Comparison of ENCODE assay signal across 8 cellular contexts in the genomic region with DNA sequence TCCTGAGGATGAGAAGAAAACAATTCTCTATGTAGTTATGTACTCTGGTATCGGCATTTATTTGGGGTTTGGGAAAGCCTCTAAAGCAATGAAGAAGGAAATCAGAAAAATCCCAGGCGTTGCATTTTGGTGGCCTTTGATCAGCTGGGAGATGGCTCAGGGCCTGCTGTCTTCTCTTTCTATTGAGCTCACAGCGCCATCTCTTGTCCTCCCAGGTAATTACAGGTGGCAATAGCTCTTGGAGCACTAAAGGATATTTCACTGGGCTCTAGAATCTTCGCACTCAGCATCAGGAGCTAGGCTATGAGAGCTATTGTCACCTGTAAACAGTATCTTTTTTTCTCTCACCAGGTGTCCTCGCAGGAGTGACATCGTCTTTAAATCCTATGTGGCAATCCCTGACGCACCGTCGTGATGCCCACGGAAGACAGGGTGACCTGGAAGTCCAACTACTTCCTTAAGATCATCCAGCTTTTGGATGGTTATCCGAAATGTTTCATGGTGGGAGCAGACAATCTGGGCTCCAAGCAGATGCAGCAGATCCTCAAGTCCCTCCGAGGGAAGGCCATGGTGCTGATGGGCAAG.
DNase-seq lines count a peak whose midpoint lies in the region; ATAC-seq lines count a peak whose summit lies in the region.
"Had no signal": no experiment of that assay in that cellular context is flagged by ENCODE, and none has a peak within 500 bp of the region (broad histone marks: within the 10 kb centered on the region; RNA-seq: fewer than 3 reads in every experiment).

No MANE protein-coding gene starts in this region.

- H3K9me3 Mint-ChIP-seq in stimulated activated effector memory CD8-positive, alpha-beta T cell treated with anti-CD3 and anti-CD28 coated beads, Interleukin-12 subunit alpha, Interleukin-12 subunit beta, amount 100 ng/mL, for 72 hours: no peaks in the 10 kb centered on the region

- H3K4me1 Mint-ChIP-seq in stimulated activated effector memory CD8-positive, alpha-beta T cell treated with anti-CD3 and anti-CD28 coated beads, Interleukin-12 subunit alpha, Interleukin-12 subunit beta, amount 100 ng/mL, for 72 hours: no peaks in the 10 kb centered on the region

- no peak overlapping the region for H3K4me3 Mint-ChIP-seq in stimulated activated effector memory CD8-positive, alpha-beta T cell treated with anti-CD3 and anti-CD28 coated beads, Interleukin-12 subunit alpha, Interleukin-12 subunit beta, amount 100 ng/mL, for 72 hours
- H3K4me3 Mint-ChIP-seq: activated naive CD8-positive, alpha-beta T cell had no signal

- in situ Hi-C loops in G401 (cut with HindIII; ENCODE audit: low sequenced_read_pairs): no loop called here

- DNase-seq in G401 (ENCODE audit: low spot score) (peak; percentile 35), LHCN-M2 (ENCODE audit: low read depth) (peak; percentile 83), RPMI7951 (ENCODE audit: low read depth) (peak; percentile 74), caudate nucleus (lab: John Stamatoyannopoulos, UW) (peak in 47 of 61 donors; percentile 1 to 83 (median 23)), kidney tubule cell (ENCODE audit: low spot score) (peak; percentile 71)
- peak; percentile 31 to 74 for DNase-seq in stimulated activated effector memory CD8-positive, alpha-beta T cell treated with anti-CD3 and anti-CD28 coated beads, Interleukin-12 subunit alpha, Interleukin-12 subunit beta, amount 100 ng/mL, for 72 hours (ENCODE audit: low spot score in 2 of 2)

- no peaks in the 10 kb centered on the region for H3K36me3 Mint-ChIP-seq in stimulated activated effector memory CD8-positive, alpha-beta T cell treated with anti-CD3 and anti-CD28 coated beads, Interleukin-12 subunit alpha, Interleukin-12 subunit beta, amount 100 ng/mL, for 72 hours
- H3K36me3 Mint-ChIP-seq: activated naive CD8-positive, alpha-beta T cell had no signal

- peak; percentile 85 for ATAC-seq in GM21723 (IDR thresholded peaks at IDR 0.05; ENCODE audit: unreplicated experiment)
- ATAC-seq in stimulated activated effector memory CD8-positive, alpha-beta T cell treated with anti-CD3 and anti-CD28 coated beads, Interleukin-12 subunit alpha, Interleukin-12 subunit beta, amount 100 ng/mL, for 72 hours: peak; percentile 61

- H3K27ac Mint-ChIP-seq in stimulated activated effector memory CD8-positive, alpha-beta T cell treated with anti-CD3 and anti-CD28 coated beads, Interleukin-12 subunit alpha, Interleukin-12 subunit beta, amount 100 ng/mL, for 72 hours: no peak overlapping the region
- H3K27ac Mint-ChIP-seq: activated naive CD8-positive, alpha-beta T cell had no signal

- no peak overlapping the region for H3K27ac ChIP-seq in caudate nucleus (ENCODE audit: low read depth, low read length)

Comparison
In these comparisons a context has a peak if more than half of its experiments do, and no peak if none do; other contexts are left out.
1. DNase-seq: peak in every context shown above with its lines; median percentile 83 in LHCN-M2; 74 in RPMI7951; 71 in kidney tubule cell; 52 in stimulated activated effector memory CD8-positive, alpha-beta T cell treated with anti-CD3 and anti-CD28 coated beads, Interleukin-12 subunit alpha, Interleukin-12 subunit beta, amount 100 ng/mL, for 72 hours; 35 in G401; 23 in caudate nucleus.